20 cellular contexts compared by ENCODE assay signal in genomic region chr15:79743032-79743431, GRCh38.
DNase-seq lines count a peak whose midpoint lies in the region; ATAC-seq, FAIRE-seq and TF ChIP-seq lines count a peak whose summit lies in the region.
"Had no signal": no experiment of that assay in that cellular context is flagged by ENCODE, and none has a peak within 500 bp of the region (broad histone marks: within the 10 kb centered on the region; RNA-seq: fewer than 3 reads in every experiment).

No MANE protein-coding gene starts in this region.

- H3K27me3 ChIP-seq in RWPE2 (ENCODE audit: insufficient read depth, poor library complexity, severe bottlenecking) = no peaks in the 10 kb centered on the region
- H3K27me3 ChIP-seq: BLaER1 treated with 17β-estradiol and CSF1 and Interleukin-3, amounts not matched to agents 10 nM and 100 nM; Peyer's patch had no signal

- no peak for TF ChIP-seq POLR2A in GM12891 (IDR thresholded peaks at IDR 0.05; ENCODE audit: low read depth, low read length)

- no peak overlapping the region for H3K4me3 ChIP-seq in RWPE2 (ENCODE audit: severe bottlenecking)
- H3K4me3 ChIP-seq: BLaER1 treated with 17β-estradiol and CSF1 and Interleukin-3, amounts not matched to agents 10 nM and 100 nM; Peyer's patch had no signal

- no peaks in the 10 kb centered on the region for H3K9me3 ChIP-seq in RWPE2 (ENCODE audit: severe bottlenecking)
- H3K9me3 ChIP-seq: Peyer's patch had no signal

- no peaks in the 10 kb centered on the region for H3K4me1 ChIP-seq in RWPE2 (ENCODE audit: insufficient read depth, poor library complexity, severe bottlenecking)
- H3K4me1 ChIP-seq: BLaER1 treated with 17β-estradiol and CSF1 and Interleukin-3, amounts not matched to agents 10 nM and 100 nM; Peyer's patch had no signal

- DNase-seq in AG20443 (ENCODE audit: low spot score) = peak; percentile 51
- peak; percentile 51 for DNase-seq in HT1080 (ENCODE audit: low read depth)
- no peak for DNase-seq in RWPE2 (ENCODE audit: low spot score)
- DNase-seq in kidney tubule cell (ENCODE audit: low spot score) = peak; percentile 43
- DNase-seq in GM12891 (ENCODE audit: insufficient read length, low spot score) = no peak
- no peak for DNase-seq in NCI-H2107 (lab: John Stamatoyannopoulos, UW)
- no peak for DNase-seq in stimulated activated naive CD8-positive, alpha-beta T cell treated with anti-CD3 and anti-CD28 coated beads, Interleukin-15, amount 100 ng/mL, for 72 hours
- no peak for DNase-seq in H4 (ENCODE audit: low spot score)
- DNase-seq: CD8-positive, alpha-beta T cell; HCEC 1CT; NCI-H1417; NCI-H187; NCI-H2171; NCI-H748 treated with DMSO at 0.1 percent for 48 hours; NK-92 treated with Interleukin-12 subunit alpha and Interleukin-12 subunit beta, amount 100 ng/mL, for 24 hours; Peyer's patch; Right ventricle myocardium superior; SW 1271 had no signal

- no peak for TF ChIP-seq CTCF in RWPE2 (IDR thresholded peaks at IDR 0.05; ENCODE audit: poor library complexity, severe bottlenecking)

- peak; percentile 75 for ATAC-seq in RWPE2 (ENCODE audit: low read depth)
- no peak for ATAC-seq in stimulated activated naive CD8-positive, alpha-beta T cell treated with anti-CD3 and anti-CD28 coated beads, Interleukin-15, amount 100 ng/mL, for 72 hours
- ATAC-seq: CD8-positive, alpha-beta T cell had no signal

- no peak overlapping the region for H3K4me3 Mint-ChIP-seq in stimulated activated naive CD8-positive, alpha-beta T cell treated with anti-CD3 and anti-CD28 coated beads, Interleukin-15, amount 100 ng/mL, for 72 hours
- H3K4me3 Mint-ChIP-seq: CD8-positive, alpha-beta T cell had no signal

- H3K27me3 Mint-ChIP-seq in stimulated activated naive CD8-positive, alpha-beta T cell treated with anti-CD3 and anti-CD28 coated beads, Interleukin-15, amount 100 ng/mL, for 72 hours = peaks cover 8% of the 10 kb centered on the region

- no peak for FAIRE-seq in GM12891 (lab: Jason Lieb, UNC)
- FAIRE-seq: A204.1 had no signal

- peaks cover 7 to 13% of the 10 kb centered on the region in 2 donors for H3K9me3 Mint-ChIP-seq in stimulated activated naive CD8-positive, alpha-beta T cell treated with anti-CD3 and anti-CD28 coated beads, Interleukin-15, amount 100 ng/mL, for 72 hours

- no peak overlapping the region for H3K27ac Mint-ChIP-seq in stimulated activated naive CD8-positive, alpha-beta T cell treated with anti-CD3 and anti-CD28 coated beads, Interleukin-15, amount 100 ng/mL, for 72 hours
- H3K27ac Mint-ChIP-seq: CD8-positive, alpha-beta T cell had no signal

- H3K27ac ChIP-seq in RWPE2 (ENCODE audit: poor library complexity, severe bottlenecking) = no peak overlapping the region
- H3K27ac ChIP-seq: BLaER1 treated with 17β-estradiol and CSF1 and Interleukin-3, amounts not matched to agents 10 nM and 100 nM; Peyer's patch had no signal

- no peaks in the 10 kb centered on the region for H3K36me3 ChIP-seq in RWPE2 (ENCODE audit: low read depth)
- H3K36me3 ChIP-seq: BLaER1 treated with 17β-estradiol and CSF1 and Interleukin-3, amounts not matched to agents 10 nM and 100 nM; Peyer's patch had no signal

- no peaks in the 10 kb centered on the region for H3K4me1 Mint-ChIP-seq in stimulated activated naive CD8-positive, alpha-beta T cell treated with anti-CD3 and anti-CD28 coated beads, Interleukin-15, amount 100 ng/mL, for 72 hours

TF ChIP-seq in GM12891, 5 proteins besides CTCF, POLR2A, EP300 and RAD21:
- TF ChIP-seq POLR2AphosphoS5 (IDR thresholded peaks at IDR 0.05; ENCODE audit: low read depth, low read length) = no peak
- TF ChIP-seq SPI1 (IDR thresholded peaks at IDR 0.05; ENCODE audit: low read depth, low read length) = no peak
- no peak for TF ChIP-seq TAF1 (IDR thresholded peaks at IDR 0.05; ENCODE audit: low read depth, low read length)
- TF ChIP-seq POU2F2 (IDR thresholded peaks at IDR 0.05; ENCODE audit: low read depth, low read length) = no peak
- no peak for TF ChIP-seq PAX5 (IDR thresholded peaks at IDR 0.05; ENCODE audit: insufficient read depth, low read length, severe bottlenecking)

Comparison
In these comparisons a context has a peak if more than half of its experiments do, and no peak if none do; other contexts are left out.
1. DNase-seq: peak in AG20443 (single experiment), HT1080 (single experiment) and kidney tubule cell (single experiment); none in RWPE2 (single experiment), GM12891 (single experiment), NCI-H2107 (single experiment), stimulated activated naive CD8-positive, alpha-beta T cell treated with anti-CD3 and anti-CD28 coated beads, Interleukin-15, amount 100 ng/mL, for 72 hours (0 of 2) and H4 (single experiment).